28 cellular contexts compared by ENCODE assay signal in the genomic region with DNA sequence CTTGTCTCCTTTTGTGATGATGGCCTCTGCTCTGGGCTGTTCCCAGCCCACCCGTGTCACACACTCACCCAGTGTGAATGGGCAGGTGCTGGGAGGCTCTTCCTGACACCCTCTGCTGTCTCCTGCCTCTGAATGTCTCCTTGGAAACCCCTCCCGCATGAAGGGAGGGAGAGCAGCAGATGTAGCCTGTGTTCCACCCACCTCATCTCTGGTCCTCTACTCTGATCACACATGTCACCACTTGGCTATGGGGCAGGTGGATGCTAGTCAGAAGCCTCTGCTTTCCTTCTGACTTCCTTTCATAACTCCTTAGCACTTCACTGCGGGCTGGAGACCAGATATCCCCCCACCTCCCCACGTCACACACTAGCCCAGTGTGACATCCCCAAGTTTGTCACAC.
"Had no signal": no experiment of that assay in that cellular context is flagged by ENCODE, and none has a peak within 500 bp of the region (broad histone marks: within the 10 kb centered on the region; RNA-seq: fewer than 3 reads in every experiment).

No MANE protein-coding gene starts in this region.

- H3K9me3 ChIP-seq: adrenal gland, ascending aorta, mucosa of descending colon, neutrophil, thyroid gland, upper lobe of right lung had no signal

- H3K4me3 Mint-ChIP-seq: activated B cell treated with CpG ODN at 0.5 μM for 24 hours; activated CD8-positive, alpha-beta memory T cell treated with anti-CD3 and anti-CD28 coated beads, Interleukin-2, amount 10 ng/mL, durations not matched to agents 7 days and 5 days; activated CD8-positive, alpha-beta T cell treated with anti-CD3 and anti-CD28 coated beads, Interleukin-2, amount 10 ng/mL, durations not matched to agents 7 days and 5 days; activated naive CD8-positive, alpha-beta T cell; activated T-cell treated with anti-CD3 and anti-CD28 coated beads, Interleukin-2, amount 50 U/mL, for 72 hours; nephron; stimulated activated effector memory CD8-positive, alpha-beta T cell treated with anti-CD3 and anti-CD28 coated beads, Interleukin-12 subunit alpha, Interleukin-12 subunit beta, amount 100 ng/mL, for 72 hours; stimulated activated naive CD8-positive, alpha-beta T cell treated with anti-CD3 and anti-CD28 coated beads, Interleukin-15, Interleukin-2, amounts not matched to agents 100 ng/mL and 50 ng/mL, for 24 hours; T-helper 2 cell treated with Interferon-gamma antibody and Interleukin-4, amounts not matched to agents 5 μg/mL and 100 μg/mL, for 36 hours had no signal

- ATAC-seq: activated CD8-positive, alpha-beta memory T cell treated with anti-CD3 and anti-CD28 coated beads, Interleukin-2, amount 10 ng/mL, durations not matched to agents 7 days and 5 days; activated CD8-positive, alpha-beta T cell treated with anti-CD3 and anti-CD28 coated beads, Interleukin-2, amount 10 ng/mL, durations not matched to agents 7 days and 5 days; activated T-cell treated with anti-CD3 and anti-CD28 coated beads, Interleukin-2, amount 50 U/mL, for 72 hours; left ventricle myocardium superior; mucosa of descending colon; right lobe of liver; stimulated activated effector memory CD8-positive, alpha-beta T cell treated with anti-CD3 and anti-CD28 coated beads, Interleukin-12 subunit alpha, Interleukin-12 subunit beta, amount 100 ng/mL, for 72 hours; upper lobe of right lung had no signal

- H3K4me1 Mint-ChIP-seq: activated CD8-positive, alpha-beta memory T cell treated with anti-CD3 and anti-CD28 coated beads, Interleukin-2, amount 10 ng/mL, durations not matched to agents 7 days and 5 days; stimulated activated effector memory CD8-positive, alpha-beta T cell treated with anti-CD3 and anti-CD28 coated beads, Interleukin-12 subunit alpha, Interleukin-12 subunit beta, amount 100 ng/mL, for 72 hours had no signal

- H3K27me3 ChIP-seq: adrenal gland, ascending aorta, brain microvascular endothelial cell, hepatocyte, neutrophil, right lobe of liver, thyroid gland, upper lobe of right lung had no signal

- H3K4me1 ChIP-seq: adrenal gland, right lobe of liver, upper lobe of right lung had no signal

- DNase-seq: activated B cell treated with CpG ODN at 0.5 μM for 24 hours; activated CD8-positive, alpha-beta memory T cell treated with anti-CD3 and anti-CD28 coated beads, Interleukin-2, amount 10 ng/mL, durations not matched to agents 7 days and 5 days; activated CD8-positive, alpha-beta T cell treated with anti-CD3 and anti-CD28 coated beads, Interleukin-2, amount 10 ng/mL, durations not matched to agents 7 days and 5 days; activated effector memory CD4-positive, alpha-beta T cell treated with Interleukin-2 at 50 U/mL for 16 hours; activated naive CD4-positive, alpha-beta T cell treated with Interleukin-2 at 50 U/mL for 16 hours; activated T-cell treated with anti-CD3 and anti-CD28 coated beads for 4 hours; activated T-cell treated with anti-CD3 and anti-CD28 coated beads, Interleukin-2, amount 50 U/mL, for 72 hours; adrenal gland; brain microvascular endothelial cell; effector memory CD4-positive, alpha-beta T cell; islet precursor cell; left ventricle myocardium superior; mucosa of descending colon; right lobe of liver; stimulated activated CD4-positive, alpha-beta T cell treated with anti-CD3 and anti-CD28 coated beads, Interleukin-12 subunit alpha, Interleukin-12 subunit beta, amount 100 ng/mL, for 4 hours; stimulated activated CD4-positive, alpha-beta T cell treated with anti-CD3 and anti-CD28 coated beads, Interleukin-4, amount 100 ng/mL, for 1 hour; T-helper 1 cell; thyroid gland; upper lobe of right lung had no signal

- H3K27ac ChIP-seq: adrenal gland, brain microvascular endothelial cell, hepatocyte, neutrophil, right lobe of liver, skin epidermis, thyroid gland, upper lobe of right lung had no signal

- H3K4me3 ChIP-seq: adrenal gland, ascending aorta, hepatocyte, mucosa of descending colon, right lobe of liver, skin epidermis, thyroid gland, upper lobe of right lung had no signal

- H3K36me3 Mint-ChIP-seq: activated CD8-positive, alpha-beta memory T cell treated with anti-CD3 and anti-CD28 coated beads, Interleukin-2, amount 10 ng/mL, durations not matched to agents 7 days and 5 days; stimulated activated effector memory CD8-positive, alpha-beta T cell treated with anti-CD3 and anti-CD28 coated beads, Interleukin-12 subunit alpha, Interleukin-12 subunit beta, amount 100 ng/mL, for 72 hours had no signal

- H3K36me3 ChIP-seq: adrenal gland, ascending aorta, brain microvascular endothelial cell, neutrophil, right lobe of liver, thyroid gland, upper lobe of right lung had no signal

- H3K27ac Mint-ChIP-seq: activated B cell treated with CpG ODN at 0.5 μM for 24 hours; activated CD8-positive, alpha-beta memory T cell treated with anti-CD3 and anti-CD28 coated beads, Interleukin-2, amount 10 ng/mL, durations not matched to agents 7 days and 5 days; activated CD8-positive, alpha-beta T cell treated with anti-CD3 and anti-CD28 coated beads, Interleukin-2, amount 10 ng/mL, durations not matched to agents 7 days and 5 days; activated naive CD8-positive, alpha-beta T cell; activated T-cell treated with anti-CD3 and anti-CD28 coated beads, Interleukin-2, amount 50 U/mL, for 72 hours; nephron; stimulated activated effector memory CD8-positive, alpha-beta T cell treated with anti-CD3 and anti-CD28 coated beads, Interleukin-12 subunit alpha, Interleukin-12 subunit beta, amount 100 ng/mL, for 72 hours; stimulated activated naive CD8-positive, alpha-beta T cell treated with anti-CD3 and anti-CD28 coated beads, Interleukin-15, Interleukin-2, amounts not matched to agents 100 ng/mL and 50 ng/mL, for 24 hours; T-helper 2 cell treated with Interferon-gamma antibody and Interleukin-4, amounts not matched to agents 5 μg/mL and 100 μg/mL, for 36 hours had no signal

- H3K27me3 Mint-ChIP-seq: activated B cell treated with CpG ODN at 0.5 μM for 24 hours; activated naive CD8-positive, alpha-beta T cell; stimulated activated naive CD8-positive, alpha-beta T cell treated with anti-CD3 and anti-CD28 coated beads, Interleukin-15, Interleukin-2, amounts not matched to agents 100 ng/mL and 50 ng/mL, for 24 hours had no signal
